In genomic region chr6:34511923-34512737, GRCh38 we compare ENCODE assay signal across 3 cellular contexts.
TF ChIP-seq lines count a peak whose summit lies in the region.

No MANE protein-coding gene starts in this region.

TF ChIP-seq in IMR-90, 13 proteins besides CTCF, POLR2A, EP300 and RAD21:
- no peak for TF ChIP-seq CEBPB (IDR thresholded peaks at IDR 0.05; ENCODE audit: low read depth, low read length)
- no peak for TF ChIP-seq BHLHE40 (IDR thresholded peaks at IDR 0.05; ENCODE audit: low read depth, low read length)
- TF ChIP-seq MAFK (IDR thresholded peaks at IDR 0.05; ENCODE audit: low read depth, low read length) = no peak
- TF ChIP-seq RCOR1 (IDR thresholded peaks at IDR 0.05; ENCODE audit: insufficient replicate concordance, low read length) = no peak
- no peak for TF ChIP-seq MAZ (IDR thresholded peaks at IDR 0.05; ENCODE audit: borderline replicate concordance, low read depth, low read length)

TF ChIP-seq in GM12878, 131 proteins besides CTCF, POLR2A, EP300 and RAD21:
- TF ChIP-seq FOXK2 (IDR thresholded peaks at IDR 0.05) (0 out of 2 replicates have a peak, but pooled peaks have one; percentile 15), YBX1 (IDR thresholded peaks at IDR 0.05) (no peak)

TF ChIP-seq in HepG2, 621 proteins besides CTCF, POLR2A, EP300 and RAD21:
- TF ChIP-seq BCL6 (CRISPR knock-in tag; IDR thresholded peaks at IDR 0.05) = 0 out of 2 replicates have a peak, but pooled peaks have one; percentile 36
- TF ChIP-seq, protein P1, sequence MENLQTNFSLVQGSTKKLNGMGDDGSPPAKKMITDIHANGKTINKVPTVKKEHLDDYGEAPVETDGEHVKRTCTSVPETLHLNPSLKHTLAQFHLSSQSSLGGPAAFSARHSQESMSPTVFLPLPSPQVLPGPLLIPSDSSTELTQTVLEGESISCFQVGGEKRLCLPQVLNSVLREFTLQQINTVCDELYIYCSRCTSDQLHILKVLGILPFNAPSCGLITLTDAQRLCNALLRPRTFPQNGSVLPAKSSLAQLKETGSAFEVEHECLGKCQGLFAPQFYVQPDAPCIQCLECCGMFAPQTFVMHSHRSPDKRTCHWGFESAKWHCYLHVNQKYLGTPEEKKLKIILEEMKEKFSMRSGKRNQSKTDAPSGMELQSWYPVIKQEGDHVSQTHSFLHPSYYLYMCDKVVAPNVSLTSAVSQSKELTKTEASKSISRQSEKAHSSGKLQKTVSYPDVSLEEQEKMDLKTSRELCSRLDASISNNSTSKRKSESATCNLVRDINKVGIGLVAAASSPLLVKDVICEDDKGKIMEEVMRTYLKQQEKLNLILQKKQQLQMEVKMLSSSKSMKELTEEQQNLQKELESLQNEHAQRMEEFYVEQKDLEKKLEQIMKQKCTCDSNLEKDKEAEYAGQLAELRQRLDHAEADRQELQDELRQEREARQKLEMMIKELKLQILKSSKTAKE (CRISPR knock-in tag; IDR thresholded peaks at IDR 0.05; ENCODE audit: borderline replicate concordance) = no peak
